In genomic region chr10:24953350-24954074, GRCh38 we compare ENCODE assay signal across 8 cellular contexts. TPM values are rescaled to one million over a fixed set of nuclear protein-coding genes. Genes with fewer than 3 reads are reported as not detected.
DNase-seq lines count a peak whose midpoint lies in the region; ATAC-seq and TF ChIP-seq lines count a peak whose summit lies in the region.

No MANE protein-coding gene starts in this region.

- ATAC-seq in HG03439 (IDR thresholded peaks at IDR 0.05; ENCODE audit: unreplicated experiment): no peak

- no peaks in the 10 kb centered on the region for H3K27me3 ChIP-seq in WERI-Rb-1 (ENCODE audit: insufficient read depth, low read depth, severe bottlenecking)

- no peak for DNase-seq in WERI-Rb-1
- peak; percentile 69 for DNase-seq in fibroblast of villous mesenchyme (ENCODE audit: low read depth)
- DNase-seq in retinal pigment epithelial cell (ENCODE audit: low read depth): no peak
- DNase-seq in SIG-M5 treated with dmso at 0.1 percent for 504 hours (lab: John Stamatoyannopoulos, UW; ENCODE audit: unreplicated experiment): no peak
- no peak for DNase-seq in NCI-H2171 (lab: John Stamatoyannopoulos, UW)
- no peak for DNase-seq in NCI-H2196 (lab: John Stamatoyannopoulos, UW; ENCODE audit: unreplicated experiment)

- no peaks in the 10 kb centered on the region for H3K9me3 ChIP-seq in ES-I3 (ENCODE audit: control insufficient read depth, insufficient read depth, low read length)
- H3K9me3 ChIP-seq in WERI-Rb-1 (ENCODE audit: severe bottlenecking): no peaks in the 10 kb centered on the region

- TF ChIP-seq CTCF in WERI-Rb-1 (IDR thresholded peaks at IDR 0.05; ENCODE audit: low read depth, low read length): no peak
- no peak for TF ChIP-seq CTCF in fibroblast of villous mesenchyme (IDR thresholded peaks at IDR 0.05; ENCODE audit: insufficient read depth, low read depth, low read length)
- TF ChIP-seq CTCF in retinal pigment epithelial cell (conservative IDR thresholded peaks at IDR 0.05; ENCODE audit: low read depth, low read length): no peak

- peak overlapping the region; percentile 58 for H3K9ac ChIP-seq in ES-I3 (ENCODE audit: low read depth, low read length)

- H3K36me3 ChIP-seq in ES-I3 (ENCODE audit: insufficient read depth, low read length): no peaks in the 10 kb centered on the region
- H3K36me3 ChIP-seq in WERI-Rb-1: no peaks in the 10 kb centered on the region

- peak overlapping the region; percentile 90 for H3K27ac ChIP-seq in WERI-Rb-1

- peaks cover 12% of the 10 kb centered on the region for H3K4me1 ChIP-seq in ES-I3 (ENCODE audit: insufficient read depth, low read length)

- H3K4me3 ChIP-seq in WERI-Rb-1 (ENCODE audit: low read depth, low read length) (peak overlapping the region; percentile 50), fibroblast of villous mesenchyme (ENCODE audit: low read depth, low read length) (peak overlapping the region; percentile 59), retinal pigment epithelial cell (ENCODE audit: low read length) (peak overlapping the region; percentile 66)

RNA-seq across cellular contexts. Expression of gene PRTFDC1, which starts 1.1 kb away (rescaled TPM):
- 13.4 and 14.8 TPM in 2 replicates for total RNA-seq in fibroblast of villous mesenchyme
